In genomic region chr2:16105664-16106281, GRCh38 we compare ENCODE assay signal across 19 cellular contexts.
A peak's percentile ranks its signal among the peaks of the same experiment; 100 is the strongest.
DNase-seq lines count a peak whose midpoint lies in the region; ATAC-seq and TF ChIP-seq lines count a peak whose summit lies in the region.
"Had no signal": no experiment of that assay in that cellular context is flagged by ENCODE, and none has a peak within 500 bp of the region (broad histone marks: within the 10 kb centered on the region; RNA-seq: fewer than 3 reads in every experiment).

No MANE protein-coding gene starts in this region.

- TF ChIP-seq CTCF in smooth muscle cell (IDR thresholded peaks at IDR 0.05; ENCODE audit: borderline replicate concordance, insufficient read depth, poor library complexity, severe bottlenecking): no peak
- no peak for TF ChIP-seq CTCF in Peyer's patch (IDR thresholded peaks at IDR 0.05)

- no peaks in the 10 kb centered on the region for H3K9me3 ChIP-seq in ectodermal cell (ENCODE audit: control insufficient read depth, low read length)
- no peaks in the 10 kb centered on the region for H3K9me3 ChIP-seq in smooth muscle cell (replicated peaks; ENCODE audit: low read depth)
- H3K9me3 ChIP-seq in Peyer's patch: no peaks in the 10 kb centered on the region
- H3K9me3 ChIP-seq: right atrium auricular region, tibial nerve had no signal

- H3K27me3 ChIP-seq in ectodermal cell (ENCODE audit: control insufficient read depth, insufficient read depth, low read length, poor library complexity, severe bottlenecking) (no peaks in the 10 kb centered on the region), smooth muscle cell (ENCODE audit: low read depth) (no peaks in the 10 kb centered on the region), Peyer's patch (no peaks in the 10 kb centered on the region)
- H3K27me3 ChIP-seq: right atrium auricular region, tibial nerve had no signal

- peak overlapping the region; percentile 76 for H2AFZ ChIP-seq in smooth muscle cell (ENCODE audit: low read depth)
- H2AFZ ChIP-seq: PC-9 had no signal

- peak overlapping the region; percentile 77 for H3K4me2 ChIP-seq in smooth muscle cell
- H3K4me2 ChIP-seq: PC-9 had no signal

- WGBS in ectodermal cell, 2 experiments: 6 to 8% methylated on average over 16 of the region's 16 CpGs
- WGBS in smooth muscle cell (ENCODE audit: low lambda C conversion rate): 22% methylated on average over 16 of the region's 16 CpGs

- H3K79me2 ChIP-seq in smooth muscle cell (ENCODE audit: low read depth): no peaks in the 10 kb centered on the region

- peak overlapping the region; percentile 64 for H3K27ac ChIP-seq in ectodermal cell (ENCODE audit: insufficient read depth, low read depth, low read length, poor library complexity, severe bottlenecking)
- H3K27ac ChIP-seq in smooth muscle cell (ENCODE audit: low read depth): peak overlapping the region; percentile 60
- H3K27ac ChIP-seq in Peyer's patch: no peak overlapping the region
- H3K27ac ChIP-seq: epithelial cell of prostate, PC-9, right atrium auricular region, tibial nerve had no signal

- H4K20me1 ChIP-seq in smooth muscle cell (ENCODE audit: low read depth): no peaks in the 10 kb centered on the region

- no peak for ATAC-seq in HG03457 (IDR thresholded peaks at IDR 0.05; ENCODE audit: unreplicated experiment)
- ATAC-seq: activated naive CD8-positive, alpha-beta T cell treated with anti-CD3 and anti-CD28 coated beads, Interleukin-2, amount 50 U/mL, for 24 hours; left ventricle myocardium superior had no signal

- in situ Hi-C loops in G401 (cut with HindIII; ENCODE audit: low sequenced_read_pairs): no loop called here

- DNase-seq in NCI-H146 treated with DMSO at 0.1 percent for 48 hours (lab: John Stamatoyannopoulos, UW; ENCODE audit: unreplicated experiment) (peak; percentile 19), left kidney (ENCODE audit: low read depth, low spot score) (peak; percentile 63), smooth muscle cell (lab: John Stamatoyannopoulos, UW; ENCODE audit: unreplicated experiment) (no peak), Peyer's patch (no peak), EL (no peak), G401 (ENCODE audit: low spot score) (no peak)
- DNase-seq: activated CD4-positive, alpha-beta memory T cell treated with anti-CD3 and anti-CD28 coated beads, Interleukin-2, amount 10 ng/mL, durations not matched to agents 7 days and 5 days; activated naive CD8-positive, alpha-beta T cell treated with anti-CD3 and anti-CD28 coated beads, Interleukin-2, amount 50 U/mL, for 24 hours; GOT3; left ventricle myocardium superior; NCI-H1105 treated with DMSO at 0.1 percent for 48 hours; NCI-H446; PC-9; stimulated activated CD4-positive, alpha-beta T cell treated with anti-CD3 and anti-CD28 coated beads, Interleukin-2, amount 100 ng/mL, for 24 hours had no signal

- peak overlapping the region; percentile 11 for H3K4me3 ChIP-seq in ectodermal cell (ENCODE audit: insufficient read depth, low read depth, low read length)
- H3K4me3 ChIP-seq in smooth muscle cell: peak overlapping the region; percentile 7
- H3K4me3 ChIP-seq in Peyer's patch: no peak overlapping the region
- H3K4me3 ChIP-seq: PC-9, right atrium auricular region, tibial nerve had no signal

- TF ChIP-seq POLR2A in Peyer's patch (IDR thresholded peaks at IDR 0.05): no peak

- H3K36me3 ChIP-seq in ectodermal cell (ENCODE audit: control insufficient read depth, insufficient read depth, low read length) (no peaks in the 10 kb centered on the region), smooth muscle cell (ENCODE audit: low read depth) (no peaks in the 10 kb centered on the region), Peyer's patch (no peaks in the 10 kb centered on the region)
- H3K36me3 ChIP-seq: right atrium auricular region, tibial nerve had no signal

- peaks cover 3% of the 10 kb centered on the region for H3F3A ChIP-seq in smooth muscle cell (ENCODE audit: low read depth)

- H3K4me1 ChIP-seq in ectodermal cell (ENCODE audit: control insufficient read depth, insufficient read depth, low read length): peaks cover 35% of the 10 kb centered on the region
- H3K4me1 ChIP-seq in smooth muscle cell (ENCODE audit: low read depth): peaks cover 34% of the 10 kb centered on the region
- peaks cover 0 to 6% (median 2%) of the 10 kb centered on the region in 4 donors for H3K4me1 ChIP-seq in Peyer's patch
- H3K4me1 ChIP-seq: right atrium auricular region had no signal

- peak overlapping the region; percentile 37 for H3K9ac ChIP-seq in smooth muscle cell (ENCODE audit: low read depth)

Comparison
In these comparisons a context has a peak if more than half of its experiments do, and no peak if none do; other contexts are left out.
1. DNase-seq: peak in NCI-H146 treated with DMSO at 0.1 percent for 48 hours (single experiment) and left kidney (single experiment); none in smooth muscle cell (single experiment), Peyer's patch (0 of 3), EL (single experiment) and G401 (single experiment).
2. H3K27ac ChIP-seq: peak in ectodermal cell (single experiment) and smooth muscle cell (single experiment); none in Peyer's patch (0 of 4).
3. H3K4me3 ChIP-seq: peak in ectodermal cell (single experiment) and smooth muscle cell (single experiment); none in Peyer's patch (0 of 4).